ENCODE assay signal across 11 cellular contexts in genomic region chr4:84870398-84871163, GRCh38.
DNase-seq lines count a peak whose midpoint lies in the region; ATAC-seq and TF ChIP-seq lines count a peak whose summit lies in the region.
"Had no signal": no experiment of that assay in that cellular context is flagged by ENCODE, and none has a peak within 500 bp of the region (broad histone marks: within the 10 kb centered on the region; RNA-seq: fewer than 3 reads in every experiment).

No MANE protein-coding gene starts in this region.

- H3K4me1 Mint-ChIP-seq in osteocyte (ENCODE audit: unreplicated experiment), result peaks cover 12% of the 10 kb centered on the region
- H3K4me1 Mint-ChIP-seq in natural killer cell treated with Interleukin-12 subunit alpha and Interleukin-12 subunit beta and Interleukin-15 and Interleukin-18, amount 100 ng/mL, for 72 hours (ENCODE audit: low read depth in 2 of 2), result no peaks in the 10 kb centered on the region
- no peaks in the 10 kb centered on the region for H3K4me1 Mint-ChIP-seq in naive thymus-derived CD4-positive, alpha-beta T cell
- H3K4me1 Mint-ChIP-seq: activated naive CD4-positive, alpha-beta T cell treated with anti-CD3 and anti-CD28 coated beads, Interleukin-2, amount 50 U/mL, for 24 hours had no signal

- H3K9me3 ChIP-seq in naive thymus-derived CD4-positive, alpha-beta T cell (ENCODE audit: control insufficient read depth in 2 of 3, low read length in 3 of 3), result no peaks in the 10 kb centered on the region

- ATAC-seq in natural killer cell treated with Interleukin-12 subunit alpha and Interleukin-12 subunit beta and Interleukin-15 and Interleukin-18, amount 100 ng/mL, for 72 hours, result no peak
- ATAC-seq in HG03460 (IDR thresholded peaks at IDR 0.05; ENCODE audit: unreplicated experiment) (no peak), GM19035 (IDR thresholded peaks at IDR 0.05; ENCODE audit: unreplicated experiment) (no peak)
- ATAC-seq in naive thymus-derived CD4-positive, alpha-beta T cell, result no peak

- H3K27ac ChIP-seq in naive thymus-derived CD4-positive, alpha-beta T cell (ENCODE audit: low read depth, low read length), result no peak overlapping the region

- POLR2A ChIA-PET in naive thymus-derived CD4-positive, alpha-beta T cell (lab: Charles Lee), result no interaction called here

- CTCF ChIA-PET in naive thymus-derived CD4-positive, alpha-beta T cell (lab: Charles Lee), result no interaction called here

- no peaks in the 10 kb centered on the region for H3K4me1 ChIP-seq in naive thymus-derived CD4-positive, alpha-beta T cell (ENCODE audit: control insufficient read depth in 2 of 2, insufficient read depth in 2 of 2, low read length in 2 of 2)

- no peak overlapping the region for H3K4me3 Mint-ChIP-seq in osteocyte (ENCODE audit: unreplicated experiment)
- no peak overlapping the region for H3K4me3 Mint-ChIP-seq in natural killer cell treated with Interleukin-12 subunit alpha and Interleukin-12 subunit beta and Interleukin-15 and Interleukin-18, amount 100 ng/mL, for 72 hours
- H3K4me3 Mint-ChIP-seq in naive thymus-derived CD4-positive, alpha-beta T cell, result no peak overlapping the region
- H3K4me3 Mint-ChIP-seq: activated naive CD4-positive, alpha-beta T cell treated with anti-CD3 and anti-CD28 coated beads, Interleukin-2, amount 50 U/mL, for 24 hours had no signal

- H3K4me3 ChIP-seq in foreskin fibroblast (ENCODE audit: low read depth in 1 of 2, low read length in 2 of 2), result no peak overlapping the region
- H3K4me3 ChIP-seq in naive thymus-derived CD4-positive, alpha-beta T cell (ENCODE audit: low read length), result no peak overlapping the region

- intact Hi-C loops in naive thymus-derived CD4-positive, alpha-beta T cell (cut with micrococcal nuclease), result no loop called here

- TF ChIP-seq CTCF in foreskin fibroblast (IDR thresholded peaks at IDR 0.05; ENCODE audit: low read depth, low read length) (no peak), osteocyte (IDR thresholded peaks at IDR 0.05) (no peak)

- no peaks in the 10 kb centered on the region for H3K27me3 ChIP-seq in naive thymus-derived CD4-positive, alpha-beta T cell (ENCODE audit: control insufficient read depth in 2 of 2, insufficient read depth in 2 of 2, low read length in 2 of 2)

- no peaks in the 10 kb centered on the region for H3K36me3 ChIP-seq in naive thymus-derived CD4-positive, alpha-beta T cell (ENCODE audit: control insufficient read depth in 2 of 3, insufficient read depth in 3 of 3, low read length in 3 of 3)

- H3K36me3 Mint-ChIP-seq in osteocyte (ENCODE audit: unreplicated experiment), result peaks cover 13% of the 10 kb centered on the region
- H3K36me3 Mint-ChIP-seq in natural killer cell treated with Interleukin-12 subunit alpha and Interleukin-12 subunit beta and Interleukin-15 and Interleukin-18, amount 100 ng/mL, for 72 hours, result no peaks in the 10 kb centered on the region
- no peaks in the 10 kb centered on the region for H3K36me3 Mint-ChIP-seq in naive thymus-derived CD4-positive, alpha-beta T cell
- H3K36me3 Mint-ChIP-seq: activated naive CD4-positive, alpha-beta T cell treated with anti-CD3 and anti-CD28 coated beads, Interleukin-2, amount 50 U/mL, for 24 hours had no signal

- peak overlapping the region; percentile 72 for H3K27ac Mint-ChIP-seq in osteocyte (ENCODE audit: unreplicated experiment)
- no peak overlapping the region for H3K27ac Mint-ChIP-seq in natural killer cell treated with Interleukin-12 subunit alpha and Interleukin-12 subunit beta and Interleukin-15 and Interleukin-18, amount 100 ng/mL, for 72 hours
- H3K27ac Mint-ChIP-seq in naive thymus-derived CD4-positive, alpha-beta T cell, result no peak overlapping the region
- H3K27ac Mint-ChIP-seq: activated naive CD4-positive, alpha-beta T cell treated with anti-CD3 and anti-CD28 coated beads, Interleukin-2, amount 50 U/mL, for 24 hours had no signal

- H3K9me3 Mint-ChIP-seq in osteocyte (ENCODE audit: unreplicated experiment), result peaks cover 11% of the 10 kb centered on the region
- H3K9me3 Mint-ChIP-seq in natural killer cell treated with Interleukin-12 subunit alpha and Interleukin-12 subunit beta and Interleukin-15 and Interleukin-18, amount 100 ng/mL, for 72 hours, result peaks cover 7% of the 10 kb centered on the region
- peaks cover 0 to 8% (median 0%) of the 10 kb centered on the region in 11 donors for H3K9me3 Mint-ChIP-seq in naive thymus-derived CD4-positive, alpha-beta T cell
- H3K9me3 Mint-ChIP-seq: activated naive CD4-positive, alpha-beta T cell treated with anti-CD3 and anti-CD28 coated beads, Interleukin-2, amount 50 U/mL, for 24 hours had no signal

- DNase-seq in H4 (ENCODE audit: low spot score) (peak; percentile 11), SK-N-DZ (ENCODE audit: low spot score) (peak; percentile 17), foreskin fibroblast (peak; percentile 43 to 66), osteocyte (ENCODE audit: extremely low spot score, unreplicated experiment) (no peak)
- DNase-seq in natural killer cell treated with Interleukin-12 subunit alpha and Interleukin-12 subunit beta and Interleukin-15 and Interleukin-18, amount 100 ng/mL, for 72 hours (ENCODE audit: low spot score), result no peak
- DNase-seq in naive thymus-derived CD4-positive, alpha-beta T cell, result no peak
- DNase-seq: activated CD4-positive, alpha-beta T cell treated with anti-CD3 and anti-CD28 coated beads for 1 hour; DND-41 had no signal

- no peaks in the 10 kb centered on the region for H3K27me3 Mint-ChIP-seq in osteocyte (ENCODE audit: unreplicated experiment)
- no peaks in the 10 kb centered on the region for H3K27me3 Mint-ChIP-seq in natural killer cell treated with Interleukin-12 subunit alpha and Interleukin-12 subunit beta and Interleukin-15 and Interleukin-18, amount 100 ng/mL, for 72 hours
- no peaks in the 10 kb centered on the region for H3K27me3 Mint-ChIP-seq in naive thymus-derived CD4-positive, alpha-beta T cell
- H3K27me3 Mint-ChIP-seq: activated naive CD4-positive, alpha-beta T cell treated with anti-CD3 and anti-CD28 coated beads, Interleukin-2, amount 50 U/mL, for 24 hours had no signal

Comparison
In these comparisons a context has a peak if more than half of its experiments do, and no peak if none do; other contexts are left out.
1. DNase-seq: peak in H4 (single experiment), SK-N-DZ (single experiment) and foreskin fibroblast (2 of 2); none in osteocyte (single experiment), natural killer cell treated with Interleukin-12 subunit alpha and Interleukin-12 subunit beta and Interleukin-15 and Interleukin-18, amount 100 ng/mL, for 72 hours (single experiment) and naive thymus-derived CD4-positive, alpha-beta T cell (0 of 9).